In genomic region chr15:77497108-77497737, GRCh38 we compare ENCODE assay signal across 8 cellular contexts.
A peak's percentile ranks its signal among the peaks of the same experiment; 100 is the strongest.
DNase-seq lines count a peak whose midpoint lies in the region; ATAC-seq lines count a peak whose summit lies in the region.

No MANE protein-coding gene starts in this region.

- peak overlapping the region; percentile 53 for H3K9ac ChIP-seq in HUES6 (ENCODE audit: low read length)
- peak overlapping the region; percentile 50 for H3K9ac ChIP-seq in iPS-15b (ENCODE audit: low read depth, low read length)
- H3K9ac ChIP-seq in subcutaneous abdominal adipose tissue (ENCODE audit: low read length in 5 of 5), result peak overlapping the region in 4 of 5 donors; percentile 14 to 66 (median 56)

- H3K27me3 ChIP-seq in HUES6 (ENCODE audit: control insufficient read depth, insufficient read depth, low read length), result no peaks in the 10 kb centered on the region
- no peaks in the 10 kb centered on the region for H3K27me3 ChIP-seq in iPS-15b (ENCODE audit: control insufficient read depth, insufficient read depth, low read length)
- no peaks in the 10 kb centered on the region for H3K27me3 ChIP-seq in subcutaneous abdominal adipose tissue (ENCODE audit: control insufficient read depth in 5 of 5, insufficient read depth in 4 of 5, low read length in 5 of 5)

- H3K36me3 ChIP-seq in HUES6 (ENCODE audit: control insufficient read depth, insufficient read depth, low read length), result no peaks in the 10 kb centered on the region
- no peaks in the 10 kb centered on the region for H3K36me3 ChIP-seq in iPS-15b (ENCODE audit: control insufficient read depth, insufficient read depth, low read length)
- no peaks in the 10 kb centered on the region for H3K36me3 ChIP-seq in subcutaneous abdominal adipose tissue (ENCODE audit: control insufficient read depth in 5 of 5, insufficient read depth in 5 of 5, low read length in 5 of 5)

- no peak for ATAC-seq in HG03280 (IDR thresholded peaks at IDR 0.05; ENCODE audit: unreplicated experiment)

- H3K4me3 ChIP-seq in HUES6 (ENCODE audit: low read depth, low read length), result no peak overlapping the region
- no peak overlapping the region for H3K4me3 ChIP-seq in iPS-15b (ENCODE audit: low read depth, low read length)
- H3K4me3 ChIP-seq in subcutaneous abdominal adipose tissue (ENCODE audit: low read depth in 1 of 5, low read length in 5 of 5), result peak overlapping the region; percentile 24 to 49 (median 27)

- peak overlapping the region; percentile 39; the same call in 1 of the 2 replicates for H3K27ac ChIP-seq in HUES6 (ENCODE audit: low read depth, low read length)
- peak overlapping the region; percentile 86 for H3K27ac ChIP-seq in subcutaneous abdominal adipose tissue (ENCODE audit: low read depth, low read length)

- DNase-seq in anterior cingulate cortex (lab: John Stamatoyannopoulos, UW) (peak in 57 of 58 donors; percentile 51 to 98 (median 88)), HT-29 (ENCODE audit: low spot score) (no peak), HK-2 (ENCODE audit: unreplicated experiment) (no peak), posterior vena cava (ENCODE audit: low spot score) (no peak)

- H3K4me1 ChIP-seq in HUES6 (ENCODE audit: control insufficient read depth, insufficient read depth, low read length) (peaks cover 37% of the 10 kb centered on the region), iPS-15b (ENCODE audit: control insufficient read depth, insufficient read depth, low read length) (peaks cover 25% of the 10 kb centered on the region), subcutaneous abdominal adipose tissue (ENCODE audit: control insufficient read depth in 5 of 5, insufficient read depth in 5 of 5, low read length in 5 of 5) (peaks cover 24 to 65% (median 50%) of the 10 kb centered on the region in 5 donors)

- no peaks in the 10 kb centered on the region for H3K9me3 ChIP-seq in HUES6 (ENCODE audit: control insufficient read depth, insufficient read depth, low read depth, low read length)
- no peaks in the 10 kb centered on the region for H3K9me3 ChIP-seq in iPS-15b (ENCODE audit: control insufficient read depth, insufficient read depth, low read length)
- no peaks in the 10 kb centered on the region for H3K9me3 ChIP-seq in subcutaneous abdominal adipose tissue (ENCODE audit: control insufficient read depth in 5 of 5, low read length in 5 of 5)

- intact Hi-C loops in posterior vena cava (cut with DNase I), result no loop called here

Comparison
In these comparisons a context has a peak if more than half of its experiments do, and no peak if none do; other contexts are left out.
1. H3K4me3 ChIP-seq: peak in subcutaneous abdominal adipose tissue (5 of 5); none in HUES6 (single experiment) and iPS-15b (single experiment).
2. DNase-seq: peak in anterior cingulate cortex (57 of 58); none in HT-29 (single experiment), HK-2 (single experiment) and posterior vena cava (single experiment).
3. Peak in every context shown above with its lines, with median percentiles within 50 percentile points of each other: H3K9ac ChIP-seq.